ENCODE assay signal across 21 cellular contexts in genomic region chr18:76363451-76364120, GRCh38.
DNase-seq lines count a peak whose midpoint lies in the region; ATAC-seq and TF ChIP-seq lines count a peak whose summit lies in the region.
"Had no signal": no experiment of that assay in that cellular context is flagged by ENCODE, and none has a peak within 500 bp of the region (broad histone marks: within the 10 kb centered on the region; RNA-seq: fewer than 3 reads in every experiment).

No MANE protein-coding gene starts in this region.

- peak; percentile 69 for DNase-seq in AG10803 (ENCODE audit: low read depth)
- peak; percentile 14 for DNase-seq in HS-5 (ENCODE audit: low read depth)
- DNase-seq in fibroblast of lung (ENCODE audit: low read depth in 2 of 2) = peak; percentile 55 to 78
- peak in 4 of 5 donors; percentile 50 to 76 (median 62) for DNase-seq in ovary
- DNase-seq in HPDE6-E6E7 (ENCODE audit: extremely low spot score) = no peak
- no peak for DNase-seq in type B pancreatic cell (ENCODE audit: extremely low spot score, unreplicated experiment)
- DNase-seq: activated CD4-positive, alpha-beta T cell treated with anti-CD3 and anti-CD28 coated beads, Interleukin-2, amount 10 ng/mL, durations not matched to agents 7 days and 5 days; activated T-cell treated with anti-CD3 and anti-CD28 coated beads, Interleukin-2, amount 50 U/mL, for 24 hours; colonic mucosa; Karpas-422; lower lobe of right lung; NCI-H1436 treated with DMSO at 0.1 percent for 48 hours; NCI-H2227 treated with DMSO at 0.1 percent for 48 hours; nucleus accumbens; stimulated activated naive CD4-positive, alpha-beta T cell had no signal

- no peak overlapping the region for H3K4me2 ChIP-seq in fibroblast of lung (ENCODE audit: extremely low read depth, insufficient read depth, low read length)

- H3K9me3 ChIP-seq in fibroblast of lung (ENCODE audit: control insufficient read depth, insufficient read depth, low read depth, low read length) (no peaks in the 10 kb centered on the region), ovary (no peaks in the 10 kb centered on the region)
- H3K9me3 ChIP-seq: colonic mucosa, esophagus muscularis mucosa, lower lobe of right lung had no signal

- no peaks in the 10 kb centered on the region for H3K27me3 Mint-ChIP-seq in type B pancreatic cell
- H3K27me3 Mint-ChIP-seq: activated CD4-positive, alpha-beta T cell treated with anti-CD3 and anti-CD28 coated beads, Interleukin-2, amount 10 ng/mL, durations not matched to agents 7 days and 5 days; activated T-cell treated with anti-CD3 and anti-CD28 coated beads, Interleukin-2, amount 50 U/mL, for 24 hours had no signal

- no peaks in the 10 kb centered on the region for H4K20me1 ChIP-seq in fibroblast of lung (ENCODE audit: control insufficient read depth, extremely low read depth, insufficient read depth, low read length)

- peaks cover 47% of the 10 kb centered on the region for H3K36me3 Mint-ChIP-seq in type B pancreatic cell

- no peak overlapping the region for H3K4me3 Mint-ChIP-seq in type B pancreatic cell
- H3K4me3 Mint-ChIP-seq: activated CD4-positive, alpha-beta T cell treated with anti-CD3 and anti-CD28 coated beads, Interleukin-2, amount 10 ng/mL, durations not matched to agents 7 days and 5 days; CD14-positive monocyte had no signal

- TF ChIP-seq POLR2A in ovary (IDR thresholded peaks at IDR 0.05) = no peak

- H3K9me3 Mint-ChIP-seq in type B pancreatic cell = no peaks in the 10 kb centered on the region
- H3K9me3 Mint-ChIP-seq: activated T-cell treated with anti-CD3 and anti-CD28 coated beads, Interleukin-2, amount 50 U/mL, for 24 hours had no signal

- no peak overlapping the region for H3K9ac ChIP-seq in fibroblast of lung (ENCODE audit: insufficient read depth, low read length)

- no peak for ATAC-seq in GM18520 (IDR thresholded peaks at IDR 0.05; ENCODE audit: unreplicated experiment)
- no peak for ATAC-seq in HG03097 (IDR thresholded peaks at IDR 0.05; ENCODE audit: low FRiP score, unreplicated experiment)
- ATAC-seq: lower lobe of right lung had no signal

- H3K79me2 ChIP-seq in fibroblast of lung (ENCODE audit: control insufficient read depth, insufficient read depth, low read length) = no peaks in the 10 kb centered on the region

- no peaks in the 10 kb centered on the region for H3K27me3 ChIP-seq in fibroblast of lung (ENCODE audit: control insufficient read depth, insufficient read depth, low read length)
- no peaks in the 10 kb centered on the region for H3K27me3 ChIP-seq in ovary
- H3K27me3 ChIP-seq: colonic mucosa, esophagus muscularis mucosa had no signal

- H2AFZ ChIP-seq in fibroblast of lung (ENCODE audit: low read length) = no peak overlapping the region

- H3K4me1 Mint-ChIP-seq in type B pancreatic cell (ENCODE audit: unreplicated experiment) = no peaks in the 10 kb centered on the region
- H3K4me1 Mint-ChIP-seq: CD14-positive monocyte had no signal

- TF ChIP-seq CTCF in AG10803 (conservative IDR thresholded peaks at IDR 0.05; ENCODE audit: low read length) (no peak), fibroblast of lung (conservative IDR thresholded peaks at IDR 0.05 in 1 of 2, IDR thresholded peaks at IDR 0.05 in 1 of 2; ENCODE audit: low read depth in 1 of 2, low read length in 2 of 2) (no peak), ovary (IDR thresholded peaks at IDR 0.05) (no peak), type B pancreatic cell (conservative IDR thresholded peaks at IDR 0.05) (no peak)

- WGBS in ovary, 3 donors = 9 to 34% (median 12%) methylated on average over 12 of the region's 12 CpGs

- TF ChIP-seq EP300 in ovary (IDR thresholded peaks at IDR 0.05) = no peak

- H3K27ac ChIP-seq in fibroblast of lung (ENCODE audit: insufficient read depth, low read length) (peak overlapping the region; percentile 42), ovary (peak overlapping the region; percentile 53 to 87)
- H3K27ac ChIP-seq: colonic mucosa, esophagus muscularis mucosa, HL-60, lower lobe of right lung, skin epidermis had no signal

- H3K36me3 ChIP-seq in fibroblast of lung (ENCODE audit: control insufficient read depth, insufficient read depth, low read length) (no peaks in the 10 kb centered on the region), ovary (no peaks in the 10 kb centered on the region)
- H3K36me3 ChIP-seq: colonic mucosa had no signal

- intact Hi-C loops in ovary (cut with DNase I) = no loop called here

- H3K27ac Mint-ChIP-seq in type B pancreatic cell = no peak overlapping the region

- H3K4me3 ChIP-seq in AG10803 (ENCODE audit: low read length) (no peak overlapping the region), fibroblast of lung (replicated peaks in 1 of 4; ENCODE audit: control extremely low read depth in 1 of 4, insufficient read depth in 1 of 4, low read depth in 3 of 4, low read length in 4 of 4) (no peak overlapping the region), ovary (no peak overlapping the region)
- H3K4me3 ChIP-seq: colonic mucosa, esophagus muscularis mucosa, lower lobe of right lung, skin epidermis had no signal

- H3K4me1 ChIP-seq in fibroblast of lung (ENCODE audit: control insufficient read depth, extremely low read depth, insufficient read depth, low read length) (peaks cover 4% of the 10 kb centered on the region), ovary (ENCODE audit: insufficient read depth) (peaks cover 12% of the 10 kb centered on the region)
- H3K4me1 ChIP-seq: colonic mucosa, lower lobe of right lung had no signal

Comparison
In these comparisons a context has a peak if more than half of its experiments do, and no peak if none do; other contexts are left out.
1. DNase-seq: peak in AG10803 (single experiment), HS-5 (single experiment), fibroblast of lung (2 of 2) and ovary (4 of 5); none in HPDE6-E6E7 (single experiment) and type B pancreatic cell (single experiment).